Comparison of ENCODE assay signal across 8 cellular contexts in genomic region chr17:30831257-30831656, GRCh38. TPM values are rescaled to one million over a fixed set of nuclear protein-coding genes. Genes with fewer than 3 reads are reported as not detected.
DNase-seq lines count a peak whose midpoint lies in the region; ATAC-seq, FAIRE-seq and TF ChIP-seq lines count a peak whose summit lies in the region.

No MANE protein-coding gene starts in this region.

- H3K27me3 Mint-ChIP-seq in T-helper 17 cell (no peaks in the 10 kb centered on the region), osteocyte (ENCODE audit: unreplicated experiment) (no peaks in the 10 kb centered on the region)

- intact Hi-C loops in A673 (cut with micrococcal nuclease; ENCODE audit: unreplicated experiment), result no loop called here

- CTCF ChIA-PET in A673 (lab: Charles Lee), result no interaction called here

- peaks cover 24% of the 10 kb centered on the region for H3K4me1 Mint-ChIP-seq in T-helper 17 cell
- H3K4me1 Mint-ChIP-seq in osteocyte (ENCODE audit: unreplicated experiment), result peaks cover 24% of the 10 kb centered on the region

- TSS peak; percentile 98 for BruUV-seq in A673 (replicated peaks; lab: Mats Ljungman, UMichigan)

- H3K9me3 Mint-ChIP-seq in osteocyte (ENCODE audit: unreplicated experiment), result no peaks in the 10 kb centered on the region

- TF ChIP-seq CTCF in A673 (conservative IDR thresholded peaks at IDR 0.05; ENCODE audit: low read depth, low read length) (no peak), osteocyte (IDR thresholded peaks at IDR 0.05) (no peak)

- DNase-seq in A673 (ENCODE audit: low spot score), result peak; percentile 23
- DNase-seq in T-helper 17 cell, result no peak
- DNase-seq in fibroblast of peridontal ligament (ENCODE audit: extremely low read depth), result peak; percentile 30
- no peak for DNase-seq in osteocyte (ENCODE audit: extremely low spot score, unreplicated experiment)
- no peak for DNase-seq in GM19239 (ENCODE audit: insufficient read length, low spot score)
- DNase-seq in COLO668 (lab: John Stamatoyannopoulos, UW; ENCODE audit: unreplicated experiment), result no peak

- H3K4me3 Mint-ChIP-seq in T-helper 17 cell (peak overlapping the region; percentile 96), osteocyte (ENCODE audit: unreplicated experiment) (peak overlapping the region; percentile 98)

- FAIRE-seq in GM19239 (lab: Jason Lieb, UNC), result no peak

- ATAC-seq in GM18502 (IDR thresholded peaks at IDR 0.05; ENCODE audit: poor library complexity, unreplicated experiment), result peak; percentile 14
- peak; percentile 31 for ATAC-seq in T-helper 17 cell
- no peak for ATAC-seq in HG02623 (IDR thresholded peaks at IDR 0.05; ENCODE audit: unreplicated experiment)

- no peaks in the 10 kb centered on the region for H3K9me3 ChIP-seq in A673 (ENCODE audit: low read depth, low read length, poor library complexity, severe bottlenecking)
- no peaks in the 10 kb centered on the region for H3K9me3 ChIP-seq in T-helper 17 cell (ENCODE audit: control insufficient read depth, low read length, poor library complexity, severe bottlenecking)

- peak overlapping the region; percentile 86 for H3K4me3 ChIP-seq in A673 (ENCODE audit: low read depth, low read length, poor library complexity, severe bottlenecking)

- H3K27ac Mint-ChIP-seq in T-helper 17 cell, result peak overlapping the region; percentile 92
- H3K27ac Mint-ChIP-seq in osteocyte (ENCODE audit: unreplicated experiment), result peak overlapping the region; percentile 87

- H3K27me3 ChIP-seq in A673 (replicated peaks; ENCODE audit: insufficient read depth, low read depth, low read length, poor library complexity), result no peaks in the 10 kb centered on the region

- peaks cover 3% of the 10 kb centered on the region for H3K36me3 ChIP-seq in A673 (ENCODE audit: insufficient read depth, low read length, poor library complexity, severe bottlenecking)

- POLR2A ChIA-PET in A673 (lab: Charles Lee; ENCODE audit: low non-redundant PET), result no interaction called here

- no peaks in the 10 kb centered on the region for H3K4me1 ChIP-seq in A673 (ENCODE audit: insufficient read depth, low read length, poor library complexity, severe bottlenecking)

- peak overlapping the region; percentile 90 for H3K27ac ChIP-seq in A673 (ENCODE audit: low read depth, low read length, poor library complexity, severe bottlenecking)

- H3K36me3 Mint-ChIP-seq in T-helper 17 cell (ENCODE audit: low read depth), result no peaks in the 10 kb centered on the region
- no peaks in the 10 kb centered on the region for H3K36me3 Mint-ChIP-seq in osteocyte (ENCODE audit: unreplicated experiment)

RNA-seq across cellular contexts. Expression of gene ATAD5, which starts 0.5 kb away (rescaled TPM):
- total RNA-seq in A673 (2021) (17.4 and 19.0 TPM in 2 replicates), T-helper 17 cell (1 to 10 TPM; 2.7 to 4.2 TPM), osteocyte (3.0 TPM in 2 replicates)

RNA-seq across cellular contexts. Expression of gene CRLF3, which starts 6.8 kb away (rescaled TPM):
- total RNA-seq in A673 (2021) (14.9 and 17.9 TPM in 2 replicates), T-helper 17 cell (10 to 100 TPM; 46.1 to 46.7 TPM), osteocyte (7.9 and 8.6 TPM in 2 replicates)

Comparison
In these comparisons a context has a peak if more than half of its experiments do, and no peak if none do; other contexts are left out.
1. DNase-seq: peak in A673 (single experiment) and fibroblast of peridontal ligament (single experiment); none in T-helper 17 cell (0 of 3), osteocyte (single experiment), GM19239 (single experiment) and COLO668 (single experiment).